27 cellular contexts compared by ENCODE assay signal in the genomic region with DNA sequence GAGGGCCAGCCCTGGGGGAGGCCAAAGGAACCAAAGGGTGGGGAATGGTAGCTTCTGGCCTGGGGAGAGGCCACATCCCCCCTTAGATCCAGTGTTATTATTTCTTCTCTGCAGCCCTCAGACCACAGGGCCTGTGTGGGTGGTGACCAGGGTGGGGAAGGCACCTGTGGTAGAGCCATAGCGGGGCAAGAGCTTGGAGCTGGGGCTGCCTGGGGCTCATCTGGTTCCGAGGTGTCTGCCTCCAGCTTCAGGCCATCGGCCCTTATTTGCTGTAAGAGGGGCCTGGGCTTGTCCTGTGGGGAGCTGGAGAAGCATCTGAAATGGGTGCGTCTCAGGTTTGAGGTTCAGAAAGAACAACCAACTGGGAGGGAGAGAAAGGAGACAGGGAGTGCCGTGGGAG. TPM values are rescaled to one million over a fixed set of nuclear protein-coding genes. Genes with fewer than 3 reads are reported as not detected.
DNase-seq lines count a peak whose midpoint lies in the region; ATAC-seq and TF ChIP-seq lines count a peak whose summit lies in the region.
"Had no signal": no experiment of that assay in that cellular context is flagged by ENCODE, and none has a peak within 500 bp of the region (broad histone marks: within the 10 kb centered on the region; RNA-seq: fewer than 3 reads in every experiment).

No MANE protein-coding gene starts in this region.

- H3K27me3 ChIP-seq in BLaER1 treated with 17β-estradiol and CSF1 and Interleukin-3, amounts not matched to agents 10 nM and 100 nM = peaks cover 49 to 69% (median 55%) of the 10 kb centered on the region in 11 experiments
- peaks cover 90% of the 10 kb centered on the region for H3K27me3 ChIP-seq in gastroesophageal sphincter
- H3K27me3 ChIP-seq: MG63 had no signal

- H3K27ac Mint-ChIP-seq in T-helper 1 cell treated with Interleukin-12 subunit alpha and Interleukin-12 subunit beta and Interleukin-4 antibody, amounts not matched to agents 30 μg/mL and 1 μg/mL, for 36 hours = peak overlapping the region; percentile 18
- H3K27ac Mint-ChIP-seq: GM23338 had no signal

- peak overlapping the region; percentile 62 to 95 (median 83) for H3K4me2 ChIP-seq in BLaER1 treated with 17β-estradiol and CSF1 and Interleukin-3, amounts not matched to agents 10 nM and 100 nM
- H3K4me2 ChIP-seq: GM23338 had no signal

- H3K4me1 ChIP-seq in BLaER1 treated with 17β-estradiol and CSF1 and Interleukin-3, amounts not matched to agents 10 nM and 100 nM = peaks cover 47 to 84% (median 72%) of the 10 kb centered on the region in 10 experiments
- H3K4me1 ChIP-seq in gastroesophageal sphincter = peaks cover 0 to 34% (median 11%) of the 10 kb centered on the region in 3 donors

- peaks cover 14% of the 10 kb centered on the region for H3K4me1 Mint-ChIP-seq in T-helper 1 cell treated with Interleukin-12 subunit alpha and Interleukin-12 subunit beta and Interleukin-4 antibody, amounts not matched to agents 30 μg/mL and 1 μg/mL, for 36 hours (ENCODE audit: low read depth)

- H3K27me3 Mint-ChIP-seq in T-helper 1 cell treated with Interleukin-12 subunit alpha and Interleukin-12 subunit beta and Interleukin-4 antibody, amounts not matched to agents 30 μg/mL and 1 μg/mL, for 36 hours (ENCODE audit: low read depth) = peaks cover 38% of the 10 kb centered on the region

- intact Hi-C loops in posterior vena cava (cut with DNase I) = no loop called here

- H3K9ac ChIP-seq in BLaER1 treated with 17β-estradiol and CSF1 and Interleukin-3, amounts not matched to agents 10 nM and 100 nM = peak overlapping the region in 4 of 11 experiments; percentile 6 to 57 (median 30); a peak in 6 of 22 replicates

- H3K4me3 ChIP-seq in BLaER1 treated with 17β-estradiol and CSF1 and Interleukin-3, amounts not matched to agents 10 nM and 100 nM = no peak overlapping the region
- H3K4me3 ChIP-seq in gastroesophageal sphincter = no peak overlapping the region
- H3K4me3 ChIP-seq: GM23338, HAP-1, K562, MG63, SK-N-MC had no signal

- 100% methylated on average over 2 to 3 of the region's 5 CpGs for WGBS in gastroesophageal sphincter (ENCODE audit: low coverage in 1 of 2), 2 donors

- no peak overlapping the region for H3K27ac ChIP-seq in BLaER1 treated with 17β-estradiol and CSF1 and Interleukin-3, amounts not matched to agents 10 nM and 100 nM
- H3K27ac ChIP-seq in gastroesophageal sphincter = no peak overlapping the region
- H3K27ac ChIP-seq: 22Rv1, C4-2B, HL-60, SK-N-MC had no signal

- ATAC-seq in GM21367 (IDR thresholded peaks at IDR 0.05; ENCODE audit: unreplicated experiment) (no peak), gastroesophageal sphincter (no peak), HG03280 (IDR thresholded peaks at IDR 0.05; ENCODE audit: unreplicated experiment) (no peak)
- ATAC-seq: K562 had no signal

- H4K20me1 ChIP-seq in BLaER1 treated with 17β-estradiol and CSF1 and Interleukin-3, amounts not matched to agents 10 nM and 100 nM = peaks cover 17 to 47% (median 29%) of the 10 kb centered on the region in 11 experiments; a peak in 21 of 22 replicates

- no peaks in the 10 kb centered on the region for H3K9me3 Mint-ChIP-seq in T-helper 1 cell treated with Interleukin-12 subunit alpha and Interleukin-12 subunit beta and Interleukin-4 antibody, amounts not matched to agents 30 μg/mL and 1 μg/mL, for 36 hours
- H3K9me3 Mint-ChIP-seq: GM23338 had no signal

- peaks cover 4% of the 10 kb centered on the region for H3K36me3 Mint-ChIP-seq in T-helper 1 cell treated with Interleukin-12 subunit alpha and Interleukin-12 subunit beta and Interleukin-4 antibody, amounts not matched to agents 30 μg/mL and 1 μg/mL, for 36 hours (ENCODE audit: low read depth)

- no peak for TF ChIP-seq EP300 in gastroesophageal sphincter (IDR thresholded peaks at IDR 0.05)

- peaks cover 0 to 3% (median 0%) of the 10 kb centered on the region in 11 experiments; a peak in 5 of 22 replicates for H3K9me3 ChIP-seq in BLaER1 treated with 17β-estradiol and CSF1 and Interleukin-3, amounts not matched to agents 10 nM and 100 nM (replicated peaks in 1 of 11)
- no peaks in the 10 kb centered on the region for H3K9me3 ChIP-seq in gastroesophageal sphincter
- H3K9me3 ChIP-seq: HAP-1, MG63 had no signal

- H3K4me3 Mint-ChIP-seq in T-helper 1 cell treated with Interleukin-12 subunit alpha and Interleukin-12 subunit beta and Interleukin-4 antibody, amounts not matched to agents 30 μg/mL and 1 μg/mL, for 36 hours = no peak overlapping the region
- H3K4me3 Mint-ChIP-seq: GM23338 had no signal

- no peak for DNase-seq in T-helper 1 cell
- peak; percentile 46 for DNase-seq in ecto neural progenitor cell (ENCODE audit: low spot score)
- peak; percentile 46 for DNase-seq in posterior vena cava (ENCODE audit: low spot score)
- DNase-seq: ACHN, MG63, NCI-H1048, NCI-H1417 treated with DMSO at 0.1 percent for 48 hours, NCI-H187, NCI-H446, NCI-H526, SHP77 treated with DMSO at 0.1 percent for 48 hours had no signal

- peaks cover 0 to 5% (median under 1%) of the 10 kb centered on the region in 11 experiments; a peak in 6 of 22 replicates for H3K36me3 ChIP-seq in BLaER1 treated with 17β-estradiol and CSF1 and Interleukin-3, amounts not matched to agents 10 nM and 100 nM
- no peaks in the 10 kb centered on the region for H3K36me3 ChIP-seq in gastroesophageal sphincter
- H3K36me3 ChIP-seq: HAP-1, MG63 had no signal

- TF ChIP-seq POLR2A in gastroesophageal sphincter (IDR thresholded peaks at IDR 0.05) = no peak

- no peak for TF ChIP-seq CTCF in gastroesophageal sphincter (IDR thresholded peaks at IDR 0.05)

RNA-seq across cellular contexts. Expression of a gene that starts 2.1 kb away (rescaled TPM):
- total RNA-seq in posterior vena cava (under 1 TPM in 1 of 2 donors, not detected in 1; 0.10 TPM), gastroesophageal sphincter (not detected)
- total RNA-seq: LHCN-M2, RPMI7951 had no signal

RNA-seq across cellular contexts. Expression of a gene that starts 18.5 kb away (rescaled TPM):
- total RNA-seq in posterior vena cava (under 1 TPM in 1 of 2 donors, not detected in 1; 0.60 TPM), gastroesophageal sphincter (1 to 10 TPM; 1.5 to 9.8 (median 3.6) TPM)
- total RNA-seq: GM23338, HepG2, HT-29, K562, LHCN-M2 had no signal

RNA-seq across cellular contexts. Expression of a gene that starts 24.5 kb away (rescaled TPM):
- total RNA-seq in posterior vena cava (10 to 100 TPM; 26.2 to 27.0 TPM), gastroesophageal sphincter (10 to 100 TPM; 35.8 to 45.3 (median 38.3) TPM)

RNA-seq across cellular contexts. Expression of a gene that starts 27.4 kb away (rescaled TPM):
- not detected for total RNA-seq in posterior vena cava
- not detected for total RNA-seq in gastroesophageal sphincter
- total RNA-seq: GM23338, HepG2, HT-29, K562, LHCN-M2, RPMI7951 had no signal

Comparison
In these comparisons a context has a peak if more than half of its experiments do, and no peak if none do; other contexts are left out.
1. DNase-seq: peak in ecto neural progenitor cell (single experiment) and posterior vena cava (single experiment); none in T-helper 1 cell (0 of 5).